In the genomic region with DNA sequence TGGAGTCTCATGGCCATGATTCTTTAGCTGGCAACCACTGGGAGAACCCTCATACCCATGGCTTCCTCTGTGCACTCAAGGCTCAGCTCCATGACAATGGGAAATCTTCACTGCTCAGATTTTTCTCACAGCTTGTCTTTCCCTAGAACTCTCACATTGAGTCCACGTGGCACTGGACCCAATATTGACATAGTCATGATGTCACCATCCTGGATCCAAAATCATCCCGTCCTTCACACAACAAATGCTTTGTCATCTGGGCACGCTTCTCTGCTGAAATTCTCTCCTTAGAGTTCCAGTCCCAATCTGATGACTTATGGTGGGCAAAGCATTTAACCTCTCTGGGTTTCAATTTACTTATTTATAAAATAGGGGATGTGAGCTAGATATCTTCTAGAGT, we compare ENCODE assay signal across 25 cellular contexts. TPM values are rescaled to one million over a fixed set of nuclear protein-coding genes. Genes with fewer than 3 reads are reported as not detected.
DNase-seq lines count a peak whose midpoint lies in the region; ATAC-seq, FAIRE-seq and TF ChIP-seq lines count a peak whose summit lies in the region.
"Had no signal": no experiment of that assay in that cellular context is flagged by ENCODE, and none has a peak within 500 bp of the region (broad histone marks: within the 10 kb centered on the region; RNA-seq: fewer than 3 reads in every experiment).

No MANE protein-coding gene starts in this region.

- no peak for TF ChIP-seq EP300 in HepG2 (IDR thresholded peaks at IDR 0.05; ENCODE audit: low read depth in 2 of 2, low read length in 2 of 2)
- no peak for TF ChIP-seq EP300 in HepG2 (CRISPR knock-in tag; IDR thresholded peaks at IDR 0.05; ENCODE audit: borderline replicate concordance)

- ATAC-seq in HepG2 (no peak), left cardiac atrium (no peak), GM21717 (IDR thresholded peaks at IDR 0.05; ENCODE audit: unreplicated experiment) (no peak), GM19328 (IDR thresholded peaks at IDR 0.05; ENCODE audit: unreplicated experiment) (no peak)
- ATAC-seq: activated T-cell treated with anti-CD3 and anti-CD28 coated beads, Interleukin-2, amount 50 U/mL, for 4 hours had no signal

- H3K27ac ChIP-seq in astrocyte (ENCODE audit: low read depth, low read length) = no peak overlapping the region
- H3K27ac ChIP-seq in HepG2 (ENCODE audit: extremely low read length, insufficient read depth, low read length) = no peak overlapping the region
- H3K27ac ChIP-seq in subcutaneous abdominal adipose tissue (ENCODE audit: low read depth, low read length) = peak overlapping the region; percentile 37
- H3K27ac ChIP-seq: WERI-Rb-1 had no signal

- H4K20me1 ChIP-seq in astrocyte (ENCODE audit: insufficient read depth, low read length) (no peaks in the 10 kb centered on the region), HepG2 (ENCODE audit: insufficient read depth, low read length) (no peaks in the 10 kb centered on the region)

- H3K9me3 ChIP-seq in astrocyte (ENCODE audit: insufficient read depth, low read depth, low read length) (no peaks in the 10 kb centered on the region), HepG2 (ENCODE audit: low read length) (no peaks in the 10 kb centered on the region), subcutaneous abdominal adipose tissue (ENCODE audit: control insufficient read depth in 5 of 5, low read length in 5 of 5) (no peaks in the 10 kb centered on the region)
- H3K9me3 ChIP-seq: adrenal gland, Peyer's patch had no signal

- H3K27me3 Mint-ChIP-seq in HFFc6 (ENCODE audit: insufficient read depth) (no peaks in the 10 kb centered on the region), astrocyte (ENCODE audit: low read depth, unreplicated experiment) (peaks cover 17% of the 10 kb centered on the region)
- H3K27me3 Mint-ChIP-seq: naive B cell; stimulated activated naive CD8-positive, alpha-beta T cell treated with anti-CD3 and anti-CD28 coated beads, Interleukin-15, Interleukin-2, amounts not matched to agents 100 ng/mL and 50 ng/mL, for 24 hours had no signal

- no peak for TF ChIP-seq CTCF in HFFc6 (IDR thresholded peaks at IDR 0.05)
- no peak for TF ChIP-seq CTCF in astrocyte (IDR thresholded peaks at IDR 0.05; ENCODE audit: insufficient read depth, low read depth, low read length)
- no peak for TF ChIP-seq CTCF in HepG2 (CRISPR knock-in tag; IDR thresholded peaks at IDR 0.05)

- DNase-seq in HFFc6 = no peak
- DNase-seq in astrocyte (ENCODE audit: low read depth) = no peak
- peak; percentile 24 for DNase-seq in HepG2 (ENCODE audit: low spot score)
- no peak for DNase-seq in left cardiac atrium
- no peak for DNase-seq in NCI-H446 (lab: John Stamatoyannopoulos, UW)
- DNase-seq: ACHN; activated CD4-positive, alpha-beta T cell treated with anti-CD3 and anti-CD28 coated beads, Interleukin-2, amount 10 ng/mL, durations not matched to agents 24 days and 14 days; activated naive CD4-positive, alpha-beta T cell treated with Interleukin-2 at 50 U/mL for 16 hours; activated T-cell treated with anti-CD3 and anti-CD28 coated beads, Interleukin-2, amount 50 U/mL, for 4 hours; adrenal gland; DMS153; effector CD8-positive, alpha-beta T cell; foreskin melanocyte; naive B cell; NCI-H526; Peyer's patch; SW 1271; T-helper 9 cell; trophoblast cell; WERI-Rb-1 had no signal

- POLR2A ChIA-PET in HepG2 (lab: Yijun Ruan, JAX) = no interaction called here

- 2% methylated on average over 3 of the region's 3 CpGs for WGBS in HepG2 (ENCODE audit: low lambda C conversion rate)

- H3K9me3 Mint-ChIP-seq in HFFc6 (no peaks in the 10 kb centered on the region), astrocyte (ENCODE audit: unreplicated experiment) (peaks cover 3% of the 10 kb centered on the region)
- H3K9me3 Mint-ChIP-seq: activated T-cell treated with anti-CD3 and anti-CD28 coated beads, Interleukin-2, amount 50 U/mL, for 4 hours; stimulated activated naive CD8-positive, alpha-beta T cell treated with anti-CD3 and anti-CD28 coated beads, Interleukin-15, Interleukin-2, amounts not matched to agents 100 ng/mL and 50 ng/mL, for 24 hours had no signal

- H3K4me3 Mint-ChIP-seq in HFFc6 (no peak overlapping the region), astrocyte (ENCODE audit: unreplicated experiment) (no peak overlapping the region)
- H3K4me3 Mint-ChIP-seq: activated CD4-positive, alpha-beta T cell treated with anti-CD3 and anti-CD28 coated beads, Interleukin-2, amount 10 ng/mL, durations not matched to agents 24 days and 14 days; activated T-cell treated with anti-CD3 and anti-CD28 coated beads, Interleukin-2, amount 50 U/mL, for 4 hours; naive B cell; stimulated activated naive CD8-positive, alpha-beta T cell treated with anti-CD3 and anti-CD28 coated beads, Interleukin-15, Interleukin-2, amounts not matched to agents 100 ng/mL and 50 ng/mL, for 24 hours had no signal

- CTCF ChIA-PET in HepG2 (lab: Yijun Ruan, JAX; ENCODE audit: low intra/inter-chr PET ratio, low total read pairs) = no interaction called here

- H3K4me2 ChIP-seq in astrocyte (ENCODE audit: low read length) (no peak overlapping the region), HepG2 (ENCODE audit: low read depth, low read length) (no peak overlapping the region)

- no peak overlapping the region for H3K4me3 ChIP-seq in astrocyte (ENCODE audit: insufficient read depth, low read depth, low read length)
- H3K4me3 ChIP-seq in HepG2 (replicated peaks in 1 of 3; ENCODE audit: insufficient read depth in 1 of 3, low read depth in 2 of 3, low read length in 3 of 3) = no peak overlapping the region
- H3K4me3 ChIP-seq in subcutaneous abdominal adipose tissue (ENCODE audit: low read depth in 1 of 5, low read length in 5 of 5) = no peak overlapping the region
- H3K4me3 ChIP-seq: adrenal gland, Peyer's patch had no signal

- H3K79me2 ChIP-seq in astrocyte (ENCODE audit: insufficient read depth, low read length) (no peaks in the 10 kb centered on the region), HepG2 (ENCODE audit: insufficient read depth, low read length) (no peaks in the 10 kb centered on the region)

- H2AFZ ChIP-seq in astrocyte (ENCODE audit: low read depth, low read length) (no peak overlapping the region), HepG2 (ENCODE audit: low read length) (no peak overlapping the region)

- TF ChIP-seq RAD21 in HepG2 (CRISPR knock-in tag; IDR thresholded peaks at IDR 0.05) = no peak

- H3K4me1 ChIP-seq in astrocyte (ENCODE audit: insufficient read depth, low read length) (peaks cover 19% of the 10 kb centered on the region), HepG2 (ENCODE audit: insufficient read depth, low read length) (peaks cover 8% of the 10 kb centered on the region; the same call in 1 of the 2 replicates), subcutaneous abdominal adipose tissue (ENCODE audit: control insufficient read depth in 5 of 5, insufficient read depth in 5 of 5, low read length in 5 of 5) (peaks cover 7 to 41% (median 38%) of the 10 kb centered on the region in 5 donors)
- H3K4me1 ChIP-seq: adrenal gland had no signal

- H3K27ac Mint-ChIP-seq in HFFc6 = peak overlapping the region; percentile 41; the same call in 1 of the 2 replicates
- no peak overlapping the region for H3K27ac Mint-ChIP-seq in astrocyte (ENCODE audit: unreplicated experiment)
- H3K27ac Mint-ChIP-seq: activated CD4-positive, alpha-beta T cell treated with anti-CD3 and anti-CD28 coated beads, Interleukin-2, amount 10 ng/mL, durations not matched to agents 24 days and 14 days; stimulated activated naive CD8-positive, alpha-beta T cell treated with anti-CD3 and anti-CD28 coated beads, Interleukin-15, Interleukin-2, amounts not matched to agents 100 ng/mL and 50 ng/mL, for 24 hours had no signal

- no peaks in the 10 kb centered on the region for H3K36me3 ChIP-seq in astrocyte (ENCODE audit: insufficient read depth, low read length)
- no peaks in the 10 kb centered on the region for H3K36me3 ChIP-seq in HepG2 (replicated peaks in 1 of 2; ENCODE audit: control insufficient read depth in 1 of 2, insufficient read depth in 2 of 2, low read length in 2 of 2)
- H3K36me3 ChIP-seq in subcutaneous abdominal adipose tissue (ENCODE audit: control insufficient read depth in 5 of 5, insufficient read depth in 5 of 5, low read length in 5 of 5) = no peaks in the 10 kb centered on the region
- H3K36me3 ChIP-seq: adrenal gland, Peyer's patch, WERI-Rb-1 had no signal

- BruUV-seq in HepG2 (replicated peaks; lab: Mats Ljungman, UMichigan) = no TSS peak

- H3K9ac ChIP-seq in astrocyte (ENCODE audit: low read length) (no peak overlapping the region), HepG2 (ENCODE audit: insufficient read depth, low read depth, low read length) (no peak overlapping the region), subcutaneous abdominal adipose tissue (ENCODE audit: low read length in 5 of 5) (peak overlapping the region in 1 of 5 donors; percentile 28)

- in situ Hi-C loops in HepG2 (cut with HindIII; ENCODE audit: extremely low pct_ligation_motif_present, low pct_unique_long_range_greater_than_20kb) = no loop called here

- H3K27me3 ChIP-seq in astrocyte (ENCODE audit: insufficient read depth, low read length) (no peaks in the 10 kb centered on the region), HepG2 (ENCODE audit: control insufficient read depth in 1 of 2, insufficient read depth in 2 of 2, low read length in 2 of 2) (peaks cover 0 to 5% of the 10 kb centered on the region in 2 experiments; a peak in 1 of 5 replicates), subcutaneous abdominal adipose tissue (ENCODE audit: control insufficient read depth in 5 of 5, insufficient read depth in 4 of 5, low read length in 5 of 5) (no peaks in the 10 kb centered on the region)
- H3K27me3 ChIP-seq: adrenal gland, Peyer's patch had no signal

- peak; percentile 13 for FAIRE-seq in astrocyte (lab: Jason Lieb, UNC)
- FAIRE-seq in HepG2 (lab: Jason Lieb, UNC) = no peak
- FAIRE-seq: HTR-8/SVneo had no signal

- H3K36me3 Mint-ChIP-seq in HFFc6 (ENCODE audit: low read depth) (no peaks in the 10 kb centered on the region), astrocyte (ENCODE audit: low read depth, unreplicated experiment) (no peaks in the 10 kb centered on the region)
- H3K36me3 Mint-ChIP-seq: naive B cell had no signal

- intact Hi-C loops in HepG2 (cut with micrococcal nuclease; ENCODE audit: unreplicated experiment) (no loop called here), left cardiac atrium (cut with DNase I) (no loop called here)

- peaks cover 59% of the 10 kb centered on the region for H3K4me1 Mint-ChIP-seq in HFFc6 (ENCODE audit: low read depth)
- H3K4me1 Mint-ChIP-seq in astrocyte (ENCODE audit: low read depth, unreplicated experiment) = peaks cover 8% of the 10 kb centered on the region

- TF ChIP-seq POLR2A in HepG2 (IDR thresholded peaks at IDR 0.05; ENCODE audit: insufficient read depth in 1 of 2, low read depth in 2 of 2, low read length in 2 of 2) = no peak

RNA-seq across cellular contexts. Expression of gene CD44, which starts 37.7 kb away (rescaled TPM):
- total RNA-seq in HFFc6 (2021; fragmentation: NEBNext Ultra II Directional; extraction: Animal tissue kit (Norgen Biotek cat#: 25700)) = 1,000 to 10,000 TPM; 1,912 to 2,221 (median 2,175) TPM
- 148 and 154 TPM in 2 replicates for total RNA-seq in astrocyte
- total RNA-seq in HepG2 (2016; rRNA removed; fragmentation: Illumina TruSeq; extraction: Trizol) = 0.02 TPM in 1 of 2 replicates, not detected in the other
- not detected in 2 replicates for total RNA-seq in HepG2 (2016; cell fraction: cytosol; rRNA removed; fragmentation: Illumina TruSeq; extraction: Trizol; ENCODE audit: low read depth)
- total RNA-seq in HepG2 (2016; cell fraction: insoluble cytoplasmic fraction; rRNA removed; fragmentation: Illumina TruSeq; extraction: Trizol) = not detected in 2 replicates
- not detected in 2 replicates for total RNA-seq in HepG2 (2016; cell fraction: membrane; rRNA removed; fragmentation: Illumina TruSeq; extraction: Trizol)
- total RNA-seq in HepG2 (2016; cell fraction: nucleus; rRNA removed; fragmentation: Illumina TruSeq; extraction: Trizol) = not detected in 2 replicates
- 0.11 and 0.29 TPM in 2 replicates for polyA plus RNA-seq in HepG2 (2011; rRNA removed)
- 0.16 and 0.21 TPM in 2 replicates for polyA plus RNA-seq in HepG2 (2011; cell fraction: cytosol; rRNA removed)
- not detected in 2 replicates for polyA plus RNA-seq in HepG2 (2011; cell fraction: nucleus; rRNA removed)
- polyA plus RNA-seq in HepG2 (2012) = not detected in 2 replicates
- polyA plus RNA-seq in HepG2 (2016; cell fraction: cytosol; fragmentation: Illumina TruSeq; extraction: Trizol; ENCODE audit: low read depth) = not detected in 2 replicates
- polyA plus RNA-seq in HepG2 (2016; cell fraction: insoluble cytoplasmic fraction; fragmentation: Illumina TruSeq; extraction: Trizol; ENCODE audit: low read depth) = not detected in 2 replicates
- polyA plus RNA-seq in HepG2 (2016; cell fraction: membrane; fragmentation: Illumina TruSeq; extraction: Trizol; ENCODE audit: low read depth) = not detected in 2 replicates
- not detected in 2 replicates for polyA plus RNA-seq in HepG2 (2016; cell fraction: nucleus; fragmentation: Illumina TruSeq; extraction: Trizol; ENCODE audit: insufficient read depth, low read depth)
- 343 TPM in 1 of 2 replicates, not detected in the other for polyA minus RNA-seq in HepG2 (2011; rRNA and poly(A)+ RNA removed; ENCODE audit: low replicate concordance)
- 0.97 TPM in 1 of 2 replicates, not detected in the other for polyA minus RNA-seq in HepG2 (2011; cell fraction: cytosol; rRNA and poly(A)+ RNA removed)
- polyA minus RNA-seq in HepG2 (2011; cell fraction: nucleus; rRNA and poly(A)+ RNA removed) = 0.39 and 0.62 TPM in 2 replicates
- total RNA-seq in left cardiac atrium = 10 to 100 TPM; 63.6 to 71.2 TPM

Comparison
In these comparisons a context has a peak if more than half of its experiments do, and no peak if none do; other contexts are left out.
1. RNA of gene CD44, which starts 37.7 kb away (total RNA-seq): 1,912 to 2,221 TPM in HFFc6, 148 to 154 TPM in astrocyte and 63.6 to 71.2 TPM in left cardiac atrium; 0.02 TPM in HepG2; every median in the first group is over 10 times any median in the second.